ENCODE assay signal across 8 cellular contexts in genomic region chr5:36879274-36880033, GRCh38. TPM values are rescaled to one million over a fixed set of nuclear protein-coding genes. Genes with fewer than 3 reads are reported as not detected.
DNase-seq lines count a peak whose midpoint lies in the region; ATAC-seq and TF ChIP-seq lines count a peak whose summit lies in the region.

No MANE protein-coding gene starts in this region.

- no peaks in the 10 kb centered on the region for H3K9me3 ChIP-seq in SU-DHL-6 (ENCODE audit: insufficient read depth, low read length)
- H3K9me3 ChIP-seq in gastrocnemius medialis: no peaks in the 10 kb centered on the region

- H3K36me3 ChIP-seq in GM23338 (ENCODE audit: insufficient read depth): no peaks in the 10 kb centered on the region
- H3K36me3 ChIP-seq in SU-DHL-6 (ENCODE audit: low read length): 0 out of 2 replicates have a peak, but pooled peaks cover 3% of the 10 kb centered on the region
- no peaks in the 10 kb centered on the region for H3K36me3 ChIP-seq in gastrocnemius medialis

- H3K4me3 Mint-ChIP-seq in GM23338: peak overlapping the region; percentile 98

- H3K27me3 Mint-ChIP-seq in GM23338 (ENCODE audit: insufficient read depth, low read depth, poor library complexity): peaks cover 2% of the 10 kb centered on the region

- H3K4me2 ChIP-seq in GM23338 (peak overlapping the region; percentile 84), SU-DHL-6 (ENCODE audit: low read depth, low read length, poor library complexity, severe bottlenecking) (peak overlapping the region; percentile 78)

- H3K27ac Mint-ChIP-seq in GM23338: peak overlapping the region; percentile 53; the same call in 1 of the 2 replicates

- H2AFZ ChIP-seq in GM23338: no peak overlapping the region
- no peak overlapping the region for H2AFZ ChIP-seq in SU-DHL-6 (ENCODE audit: low read depth, low read length, severe bottlenecking)

- intact Hi-C loops in gastrocnemius medialis (cut with DNase I; ENCODE audit: low total_unique reads): loop anchor here (5.0 to 10.0 kb wide), 4 partner anchors 128 to 1285 kb away; partner anchors contain the start of gene SLC1A3

- no peaks in the 10 kb centered on the region for H3K36me3 Mint-ChIP-seq in GM23338 (ENCODE audit: low read depth)

- TF ChIP-seq CTCF in GM23338 (conservative IDR thresholded peaks at IDR 0.05; ENCODE audit: low read depth in 2 of 2): no peak
- TF ChIP-seq CTCF in SU-DHL-6 (IDR thresholded peaks at IDR 0.05; ENCODE audit: insufficient read depth, low read length, poor library complexity, severe bottlenecking): no peak
- TF ChIP-seq CTCF in fibroblast of pulmonary artery (IDR thresholded peaks at IDR 0.05; ENCODE audit: low read length, missing control alignments): no peak
- no peak for TF ChIP-seq CTCF in gastrocnemius medialis (IDR thresholded peaks at IDR 0.05 in 4 of 5, conservative IDR thresholded peaks at IDR 0.05 in 1 of 5)

- DNase-seq in GM23338 (ENCODE audit: low spot score) (no peak), fibroblast of pulmonary artery (ENCODE audit: low read depth) (no peak), gastrocnemius medialis (no peak), AG08396 (ENCODE audit: low spot score) (no peak), RPMI8226 (no peak)
- DNase-seq in activated CD8-positive, alpha-beta memory T cell treated with anti-CD3 and anti-CD28 coated beads, Interleukin-2, amount 50 U/mL, for 4 hours: no peak

- ATAC-seq in GM23338: no peak
- ATAC-seq in gastrocnemius medialis: no peak
- ATAC-seq in HG02970 (IDR thresholded peaks at IDR 0.05; ENCODE audit: low FRiP score, unreplicated experiment): no peak

- in situ Hi-C loops in gastrocnemius medialis (cut with MboI; ENCODE audit: low sequenced_read_pairs in 4 of 4): loop anchor here in 2 of 4 donors (10.0 to 25.0 kb wide), 2 partner anchors 65 to 642 kb away; partner anchors contain the start of gene NADK2 (in 1 of the 2)

- H4K20me1 ChIP-seq in GM23338 (replicated peaks; ENCODE audit: insufficient read depth) (peaks cover 33% of the 10 kb centered on the region), SU-DHL-6 (ENCODE audit: low read depth, low read length) (peaks cover 56% of the 10 kb centered on the region)

- peaks cover 29% of the 10 kb centered on the region for H3K4me1 Mint-ChIP-seq in GM23338

- H3K79me2 ChIP-seq in GM23338 (replicated peaks; ENCODE audit: insufficient read depth) (peaks cover 86% of the 10 kb centered on the region), SU-DHL-6 (ENCODE audit: insufficient read depth, low read length) (peaks cover 95% of the 10 kb centered on the region)

- H3F3A ChIP-seq in GM23338 (replicated peaks; ENCODE audit: low read depth) (no peaks in the 10 kb centered on the region), SU-DHL-6 (ENCODE audit: insufficient read depth) (no peaks in the 10 kb centered on the region; the same call in 1 of the 2 replicates)

- H3K9ac ChIP-seq in SU-DHL-6 (ENCODE audit: low read length): no peak overlapping the region

- TF ChIP-seq POLR2A in gastrocnemius medialis (IDR thresholded peaks at IDR 0.05): no peak

- H3K9me2 ChIP-seq in GM23338 (ENCODE audit: insufficient read depth) (no peaks in the 10 kb centered on the region), SU-DHL-6 (replicated peaks; ENCODE audit: insufficient read depth, low read length) (no peaks in the 10 kb centered on the region)

- no peaks in the 10 kb centered on the region for H3K9me3 Mint-ChIP-seq in GM23338

- H3K27me3 ChIP-seq in GM23338 (ENCODE audit: insufficient read depth): no peaks in the 10 kb centered on the region
- H3K27me3 ChIP-seq in SU-DHL-6 (ENCODE audit: low read length): no peaks in the 10 kb centered on the region
- H3K27me3 ChIP-seq in gastrocnemius medialis: no peaks in the 10 kb centered on the region

- H3K4me3 ChIP-seq in GM23338 (peak overlapping the region; percentile 86), SU-DHL-6 (ENCODE audit: insufficient read depth, low read length, poor library complexity, severe bottlenecking) (peak overlapping the region; percentile 76), fibroblast of pulmonary artery (replicated peaks; ENCODE audit: low read depth, low read length) (peak overlapping the region; percentile 83), gastrocnemius medialis (peak overlapping the region in 3 of 4 donors; percentile 97 to 99 (median 99))

- no peak overlapping the region for H3K27ac ChIP-seq in GM23338 (ENCODE audit: low read depth)
- no peak overlapping the region for H3K27ac ChIP-seq in SU-DHL-6 (ENCODE audit: low read depth, low read length)
- H3K27ac ChIP-seq in gastrocnemius medialis: peak overlapping the region; percentile 91 to 100 (median 100)

- H3K4me1 ChIP-seq in GM23338 (ENCODE audit: insufficient read depth) (peaks cover 31% of the 10 kb centered on the region), gastrocnemius medialis (peaks cover 58 to 65% of the 10 kb centered on the region in 2 donors)

TF ChIP-seq in GM23338, 12 proteins besides CTCF, POLR2A, EP300 and RAD21 (continues in another document):
- TF ChIP-seq REST (IDR thresholded peaks at IDR 0.05; ENCODE audit: unreplicated experiment) (no peak), JUNB (IDR thresholded peaks at IDR 0.05; ENCODE audit: unreplicated experiment) (no peak), EZH2 (IDR thresholded peaks at IDR 0.05; ENCODE audit: low read depth, unreplicated experiment) (no peak), POLR2AphosphoS5 (IDR thresholded peaks at IDR 0.05; ENCODE audit: low read depth) (no peak), CREB1 (CRISPR knock-in tag; IDR thresholded peaks at IDR 0.05; ENCODE audit: low read depth) (no peak), ZNF331 (CRISPR knock-in tag; IDR thresholded peaks at IDR 0.05; ENCODE audit: low read depth) (no peak), ZNF114 (CRISPR knock-in tag; IDR thresholded peaks at IDR 0.05) (no peak), EZH2phosphoT487 (IDR thresholded peaks at IDR 0.05; ENCODE audit: unreplicated experiment) (no peak), STAT1 (IDR thresholded peaks at IDR 0.05; ENCODE audit: unreplicated experiment) (no peak)
- TF ChIP-seq, protein P1, sequence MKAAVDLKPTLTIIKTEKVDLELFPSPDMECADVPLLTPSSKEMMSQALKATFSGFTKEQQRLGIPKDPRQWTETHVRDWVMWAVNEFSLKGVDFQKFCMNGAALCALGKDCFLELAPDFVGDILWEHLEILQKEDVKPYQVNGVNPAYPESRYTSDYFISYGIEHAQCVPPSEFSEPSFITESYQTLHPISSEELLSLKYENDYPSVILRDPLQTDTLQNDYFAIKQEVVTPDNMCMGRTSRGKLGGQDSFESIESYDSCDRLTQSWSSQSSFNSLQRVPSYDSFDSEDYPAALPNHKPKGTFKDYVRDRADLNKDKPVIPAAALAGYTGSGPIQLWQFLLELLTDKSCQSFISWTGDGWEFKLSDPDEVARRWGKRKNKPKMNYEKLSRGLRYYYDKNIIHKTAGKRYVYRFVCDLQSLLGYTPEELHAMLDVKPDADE (IDR thresholded peaks at IDR 0.05): no peak

RNA-seq across cellular contexts. Expression of gene NIPBL, which starts 2.9 kb away (rescaled TPM):
- total RNA-seq in GM23338 (2014; rRNA removed; shearing (Covaris generic)): 40.3 and 44.2 TPM in 2 replicates
- 47.1 and 51.4 TPM in 2 replicates for polyA plus RNA-seq in GM23338 (2016; fragmentation: Nextera tagmentation; extraction: Ambion mirVana)
- 10 to 100 TPM; 15.0 to 49.6 (median 32.7) TPM for total RNA-seq in gastrocnemius medialis

Comparison
In these comparisons a context has a peak if more than half of its experiments do, and no peak if none do; other contexts are left out.
1. H3K27ac ChIP-seq: peak in gastrocnemius medialis (4 of 4); none in GM23338 (single experiment) and SU-DHL-6 (single experiment).
2. Peak in every context shown above with its lines, with median percentiles within 50 percentile points of each other: H3K4me3 ChIP-seq.